In the genomic region with DNA sequence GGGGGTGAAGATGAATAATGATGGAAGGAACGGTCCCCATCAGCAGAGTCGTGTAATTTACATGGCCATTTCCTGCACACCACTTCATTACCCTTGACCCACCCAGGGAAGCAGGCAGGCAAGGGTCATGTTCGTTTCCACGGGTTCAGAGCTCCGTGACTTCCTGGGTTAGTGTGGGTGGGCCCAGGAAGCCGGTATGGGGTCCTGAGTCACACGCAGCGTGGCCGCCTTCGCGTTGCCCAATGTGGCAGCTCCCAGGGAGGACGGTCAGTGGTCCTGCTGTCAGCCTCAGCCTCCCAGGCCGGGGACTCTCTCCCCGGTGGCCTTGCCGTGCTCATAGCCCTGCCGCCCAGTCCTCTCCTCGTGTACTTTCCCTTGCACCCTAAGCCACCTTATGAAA, we compare ENCODE assay signal across 1 cellular context.
TF ChIP-seq lines count a peak whose summit lies in the region.

No MANE protein-coding gene starts in this region.

TF ChIP-seq in K562, 482 proteins besides CTCF, POLR2A, EP300 and RAD21 (continued from another document):
- TF ChIP-seq, protein P1, sequence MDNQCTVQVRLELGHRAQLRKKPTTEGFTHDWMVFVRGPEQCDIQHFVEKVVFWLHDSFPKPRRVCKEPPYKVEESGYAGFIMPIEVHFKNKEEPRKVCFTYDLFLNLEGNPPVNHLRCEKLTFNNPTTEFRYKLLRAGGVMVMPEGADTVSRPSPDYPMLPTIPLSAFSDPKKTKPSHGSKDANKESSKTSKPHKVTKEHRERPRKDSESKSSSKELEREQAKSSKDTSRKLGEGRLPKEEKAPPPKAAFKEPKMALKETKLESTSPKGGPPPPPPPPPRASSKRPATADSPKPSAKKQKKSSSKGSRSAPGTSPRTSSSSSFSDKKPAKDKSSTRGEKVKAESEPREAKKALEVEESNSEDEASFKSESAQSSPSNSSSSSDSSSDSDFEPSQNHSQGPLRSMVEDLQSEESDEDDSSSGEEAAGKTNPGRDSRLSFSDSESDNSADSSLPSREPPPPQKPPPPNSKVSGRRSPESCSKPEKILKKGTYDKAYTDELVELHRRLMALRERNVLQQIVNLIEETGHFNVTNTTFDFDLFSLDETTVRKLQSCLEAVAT (IDR thresholded peaks at IDR 0.05), result no peak
- TF ChIP-seq GABPA (tag; conservative IDR thresholded peaks at IDR 0.05; ENCODE audit: low read depth), result no peak
- TF ChIP-seq, protein P2, sequence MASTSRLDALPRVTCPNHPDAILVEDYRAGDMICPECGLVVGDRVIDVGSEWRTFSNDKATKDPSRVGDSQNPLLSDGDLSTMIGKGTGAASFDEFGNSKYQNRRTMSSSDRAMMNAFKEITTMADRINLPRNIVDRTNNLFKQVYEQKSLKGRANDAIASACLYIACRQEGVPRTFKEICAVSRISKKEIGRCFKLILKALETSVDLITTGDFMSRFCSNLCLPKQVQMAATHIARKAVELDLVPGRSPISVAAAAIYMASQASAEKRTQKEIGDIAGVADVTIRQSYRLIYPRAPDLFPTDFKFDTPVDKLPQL (IDR thresholded peaks at IDR 0.05; ENCODE audit: extremely low read depth, insufficient read length), result no peak
- TF ChIP-seq, protein P3, sequence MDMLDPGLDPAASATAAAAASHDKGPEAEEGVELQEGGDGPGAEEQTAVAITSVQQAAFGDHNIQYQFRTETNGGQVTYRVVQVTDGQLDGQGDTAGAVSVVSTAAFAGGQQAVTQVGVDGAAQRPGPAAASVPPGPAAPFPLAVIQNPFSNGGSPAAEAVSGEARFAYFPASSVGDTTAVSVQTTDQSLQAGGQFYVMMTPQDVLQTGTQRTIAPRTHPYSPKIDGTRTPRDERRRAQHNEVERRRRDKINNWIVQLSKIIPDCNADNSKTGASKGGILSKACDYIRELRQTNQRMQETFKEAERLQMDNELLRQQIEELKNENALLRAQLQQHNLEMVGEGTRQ (CRISPR knock-in tag; IDR thresholded peaks at IDR 0.05), result no peak
- TF ChIP-seq ZNF445 (CRISPR knock-in tag; IDR thresholded peaks at IDR 0.05; ENCODE audit: low read depth), result no peak
- TF ChIP-seq CCAR2 (IDR thresholded peaks at IDR 0.05; ENCODE audit: low read depth, low read length), result no peak
- no peak for TF ChIP-seq CHD1 (IDR thresholded peaks at IDR 0.05; ENCODE audit: low read length)
- no peak for TF ChIP-seq ZNF766 (CRISPR knock-in tag; conservative IDR thresholded peaks at IDR 0.05)
TF ChIP-seq in K562: peak in this region for 0.
